ENCODE assay signal across 23 cellular contexts in genomic region chr11:104183572-104183971, GRCh38. TPM values are rescaled to one million over a fixed set of nuclear protein-coding genes. Genes with fewer than 3 reads are reported as not detected.
DNase-seq lines count a peak whose midpoint lies in the region; ATAC-seq and TF ChIP-seq lines count a peak whose summit lies in the region.
"Had no signal": no experiment of that assay in that cellular context is flagged by ENCODE, and none has a peak within 500 bp of the region (broad histone marks: within the 10 kb centered on the region; RNA-seq: fewer than 3 reads in every experiment).

No MANE protein-coding gene starts in this region.

- no peak overlapping the region for H3K4ac ChIP-seq in H9 (ENCODE audit: low read depth, low read length)

- no TSS peak for BruUV-seq in PC-3 (replicated peaks; lab: Mats Ljungman, UMichigan)

- H3K27ac ChIP-seq in PC-3 (ENCODE audit: low read length) (no peak overlapping the region), H9 (ENCODE audit: insufficient read length, low read depth, low read length) (no peak overlapping the region)
- H3K27ac ChIP-seq: 22Rv1, A549 had no signal

- no peaks in the 10 kb centered on the region for H3K79me1 ChIP-seq in H9 (ENCODE audit: insufficient read depth, low read depth, low read length, poor library complexity, severe bottlenecking)

- DNase-seq in AG08395 (ENCODE audit: low spot score) (peak; percentile 9), PC-3 (no peak), astrocyte of the hippocampus (ENCODE audit: low read depth, low spot score) (peak; percentile 11), fibroblast of mammary gland (ENCODE audit: low read depth) (peak; percentile 8), glomerular visceral epithelial cell (ENCODE audit: extremely low spot score) (no peak), G401 (ENCODE audit: low spot score) (no peak), H9 (no peak)
- DNase-seq in stimulated activated CD4-positive, alpha-beta T cell treated with anti-CD3 and anti-CD28 coated beads, Interleukin-4, amount 100 ng/mL, for 1 hour, result no peak
- DNase-seq: BE2C; C1 segment of cervical spinal cord; Caco-2; CD4-positive, CD25-positive, alpha-beta regulatory T cell; CD8-positive, alpha-beta memory T cell; DMS153; DMS79; GF-D8; GOT3; H7; KBM-7 had no signal

- H2BK20ac ChIP-seq in H9 (ENCODE audit: low read depth, low read length, poor library complexity, severe bottlenecking), result no peak overlapping the region

- no peak overlapping the region for H3K56ac ChIP-seq in H9 (ENCODE audit: insufficient read length, low read depth, low read length)

- H3K79me2 ChIP-seq in PC-3 (ENCODE audit: low read length), result no peaks in the 10 kb centered on the region
- no peaks in the 10 kb centered on the region for H3K79me2 ChIP-seq in H9 (ENCODE audit: insufficient read depth, low read length)

- CTCF ChIA-PET in PC-3 (lab: Charles Lee), result no interaction called here

- H3K23ac ChIP-seq in H9 (ENCODE audit: insufficient read length, low read depth, low read length), result no peak overlapping the region

- no peak overlapping the region for H3T11ph ChIP-seq in H9 (ENCODE audit: low read length)

- ATAC-seq in PC-3, result peak; percentile 66
- ATAC-seq: A549 had no signal

- H3K4me2 ChIP-seq in PC-3 (ENCODE audit: low read length) (no peak overlapping the region), H9 (ENCODE audit: insufficient read depth, insufficient read length, low read length) (no peak overlapping the region)
- H3K4me2 ChIP-seq: A549 had no signal

- no peaks in the 10 kb centered on the region for H3K36me3 ChIP-seq in PC-3 (ENCODE audit: low read depth, low read length)
- H3K36me3 ChIP-seq: BE2C had no signal

- no peak overlapping the region for H2BK120ac ChIP-seq in H9 (ENCODE audit: low read depth, low read length, poor library complexity, severe bottlenecking)

- no peak overlapping the region for H3K27ac Mint-ChIP-seq in H9
- H3K27ac Mint-ChIP-seq: CD4-positive, CD25-positive, alpha-beta regulatory T cell; CD8-positive, alpha-beta memory T cell; IgD-negative memory B cell had no signal

- intact Hi-C loops in PC-3 (cut with micrococcal nuclease), result no loop called here

- H4K91ac ChIP-seq in H9 (ENCODE audit: insufficient read length, low read depth, low read length), result no peak overlapping the region

- H3K27me3 ChIP-seq in PC-3 (ENCODE audit: low read length) (peaks cover 8% of the 10 kb centered on the region; the same call in 1 of the 2 replicates), H9 (ENCODE audit: insufficient read depth, low read length) (no peaks in the 10 kb centered on the region)
- H3K27me3 ChIP-seq: BE2C had no signal

- H3K14ac ChIP-seq in H9 (ENCODE audit: insufficient read depth, low read length), result no peak overlapping the region

- no peaks in the 10 kb centered on the region for H3K9me2 ChIP-seq in PC-3 (replicated peaks; ENCODE audit: low read length)

- H4K20me1 ChIP-seq in PC-3 (ENCODE audit: low read length) (no peaks in the 10 kb centered on the region), H9 (ENCODE audit: control insufficient read depth, insufficient read depth, insufficient read length) (no peaks in the 10 kb centered on the region)

- H3K23me2 ChIP-seq in H9 (ENCODE audit: insufficient read length, low read depth, low read length, poor library complexity, severe bottlenecking), result no peaks in the 10 kb centered on the region

- H3K4me3 ChIP-seq in PC-3 (ENCODE audit: low read length) (no peak overlapping the region), fibroblast of mammary gland (ENCODE audit: control insufficient read depth, low read depth, low read length) (no peak overlapping the region)
- H3K4me3 ChIP-seq: A549 had no signal

- H2AFZ ChIP-seq in PC-3 (ENCODE audit: low read length) (no peak overlapping the region), H9 (ENCODE audit: low read length) (no peak overlapping the region)

- H3K9ac ChIP-seq in PC-3 (ENCODE audit: low read length), result no peak overlapping the region
- no peak overlapping the region for H3K9ac ChIP-seq in H9 (ENCODE audit: extremely low read depth, insufficient read length, low read length)

- H3K36me3 Mint-ChIP-seq in H9 (ENCODE audit: insufficient read depth in 1 of 3, low read depth in 3 of 3), result no peaks in the 10 kb centered on the region
- H3K36me3 Mint-ChIP-seq: CD4-positive, CD25-positive, alpha-beta regulatory T cell; CD8-positive, alpha-beta memory T cell; IgD-negative memory B cell had no signal

- no peak overlapping the region for H2BK15ac ChIP-seq in H9 (ENCODE audit: low read depth, low read length)

- H3K18ac ChIP-seq in H9 (ENCODE audit: insufficient read length, low read depth, low read length), result no peak overlapping the region

- no peaks in the 10 kb centered on the region for H3K27me3 Mint-ChIP-seq in H9 (ENCODE audit: low read depth)

- H4K5ac ChIP-seq in H9 (ENCODE audit: insufficient read length, low read depth, low read length), result no peak overlapping the region

- H3K4me1 Mint-ChIP-seq in H9, result no peaks in the 10 kb centered on the region
- H3K4me1 Mint-ChIP-seq: CD4-positive, CD25-positive, alpha-beta regulatory T cell; CD8-positive, alpha-beta memory T cell; IgD-negative memory B cell had no signal

- H3K9me3 Mint-ChIP-seq in H9, result no peaks in the 10 kb centered on the region
- H3K9me3 Mint-ChIP-seq: CD4-positive, CD25-positive, alpha-beta regulatory T cell; CD8-positive, alpha-beta memory T cell; IgD-negative memory B cell had no signal

- no peaks in the 10 kb centered on the region for H3F3A ChIP-seq in PC-3 (ENCODE audit: low read length, unreplicated experiment)

- H3K4me3 Mint-ChIP-seq in H9, result no peak overlapping the region
- H3K4me3 Mint-ChIP-seq: CD4-positive, CD25-positive, alpha-beta regulatory T cell; CD8-positive, alpha-beta memory T cell; IgD-negative memory B cell had no signal

- H2BK5ac ChIP-seq in H9 (ENCODE audit: insufficient read length, low read length), result no peak overlapping the region

- no peak overlapping the region for H4K8ac ChIP-seq in H9 (replicated peaks; ENCODE audit: insufficient read length, low read depth, low read length)

- H3K4me1 ChIP-seq in PC-3 (ENCODE audit: insufficient read depth, low read length) (no peaks in the 10 kb centered on the region), H9 (ENCODE audit: insufficient read depth, low read length) (no peaks in the 10 kb centered on the region; the same call in 1 of the 2 replicates)
- H3K4me1 ChIP-seq: A549, Caco-2 had no signal

- TF ChIP-seq CTCF in PC-3 (conservative IDR thresholded peaks at IDR 0.05; ENCODE audit: low read depth, low read length) (no peak), fibroblast of mammary gland (conservative IDR thresholded peaks at IDR 0.05; ENCODE audit: control insufficient read depth, insufficient read depth, low read depth, low read length) (no peak), H9 (conservative IDR thresholded peaks at IDR 0.05) (no peak)

- in situ Hi-C loops in G401 (cut with HindIII; ENCODE audit: low sequenced_read_pairs), result no loop called here

- POLR2A ChIA-PET in PC-3 (lab: Charles Lee; ENCODE audit: unreplicated experiment), result no interaction called here

- no peak overlapping the region for H2BK12ac ChIP-seq in H9 (ENCODE audit: insufficient read length, low read depth, low read length)

- H3K9me3 ChIP-seq in PC-3 (ENCODE audit: low read length), result no peaks in the 10 kb centered on the region
- no peaks in the 10 kb centered on the region for H3K9me3 ChIP-seq in H9 (ENCODE audit: control insufficient read depth, low read depth, low read length)
- H3K9me3 ChIP-seq: A549, BE2C, Caco-2 had no signal

- H2AK5ac ChIP-seq in H9 (ENCODE audit: insufficient read length, low read length), result no peak overlapping the region

RNA-seq across cellular contexts. Expression of gene PDGFD, which starts 19.6 kb away (rescaled TPM):
- total RNA-seq in PC-3 (2014; rRNA removed), result 3.7 and 5.0 TPM in 2 replicates
- 5.7 and 8.8 TPM in 2 replicates for total RNA-seq in G401 (2014; rRNA removed; shearing (Covaris generic))
- total RNA-seq in H9 (2021), result 1.4 and 1.7 TPM in 2 replicates
- total RNA-seq: Caco-2; CD4-positive, CD25-positive, alpha-beta regulatory T cell; Daoy had no signal

Comparison
In these comparisons a context has a peak if more than half of its experiments do, and no peak if none do; other contexts are left out.
1. DNase-seq: peak in AG08395 (single experiment), astrocyte of the hippocampus (single experiment) and fibroblast of mammary gland (single experiment); none in PC-3 (single experiment), glomerular visceral epithelial cell (single experiment), stimulated activated CD4-positive, alpha-beta T cell treated with anti-CD3 and anti-CD28 coated beads, Interleukin-4, amount 100 ng/mL, for 1 hour (single experiment), G401 (single experiment) and H9 (single experiment).